In genomic region chr3:16290827-16291196, GRCh38 we compare ENCODE assay signal across 8 cellular contexts. TPM values are rescaled to one million over a fixed set of nuclear protein-coding genes. Genes with fewer than 3 reads are reported as not detected.
DNase-seq lines count a peak whose midpoint lies in the region; ATAC-seq, FAIRE-seq and TF ChIP-seq lines count a peak whose summit lies in the region.

No MANE protein-coding gene starts in this region.

- H3K4me3 ChIP-seq in CD8-positive, alpha-beta memory T cell (ENCODE audit: low read length): peak overlapping the region; percentile 93
- H3K4me3 ChIP-seq in OCI-LY1 (ENCODE audit: low read depth, low read length, poor library complexity, severe bottlenecking) (no peak overlapping the region), H7 (ENCODE audit: insufficient read depth, low read depth, low read length) (no peak overlapping the region), kidney (ENCODE audit: low read length in 2 of 2) (no peak overlapping the region)

- H3K27me3 ChIP-seq in CD8-positive, alpha-beta memory T cell (ENCODE audit: insufficient read depth, low read length, poor library complexity, severe bottlenecking): no peaks in the 10 kb centered on the region
- no peaks in the 10 kb centered on the region for H3K27me3 ChIP-seq in OCI-LY1 (ENCODE audit: insufficient read depth, low read length)
- H3K27me3 ChIP-seq in foreskin keratinocyte: no peaks in the 10 kb centered on the region
- no peaks in the 10 kb centered on the region for H3K27me3 ChIP-seq in H7 (ENCODE audit: control insufficient read depth, insufficient read depth, low read length)

- no peaks in the 10 kb centered on the region for H4K20me1 ChIP-seq in OCI-LY1 (ENCODE audit: insufficient read depth, low read length)

- peaks cover 69% of the 10 kb centered on the region for H3K4me1 ChIP-seq in CD8-positive, alpha-beta memory T cell (ENCODE audit: insufficient read depth, low read length)
- peaks cover 22% of the 10 kb centered on the region for H3K4me1 ChIP-seq in OCI-LY1 (ENCODE audit: insufficient read depth, low read length, severe bottlenecking)
- H3K4me1 ChIP-seq in foreskin keratinocyte: peaks cover 10% of the 10 kb centered on the region
- H3K4me1 ChIP-seq in kidney (ENCODE audit: control insufficient read depth in 1 of 2, insufficient read depth in 1 of 2, low read depth in 1 of 2, low read length in 2 of 2): no peaks in the 10 kb centered on the region

- no peaks in the 10 kb centered on the region for H3K79me2 ChIP-seq in OCI-LY1 (ENCODE audit: insufficient read depth, low read length)

- no peaks in the 10 kb centered on the region for H3K9me3 ChIP-seq in CD8-positive, alpha-beta memory T cell (ENCODE audit: low read length)
- H3K9me3 ChIP-seq in OCI-LY1 (ENCODE audit: low read length) (0 out of 2 replicates have a peak, but pooled peaks cover 3% of the 10 kb centered on the region), kidney (ENCODE audit: control insufficient read depth in 1 of 2, low read length in 2 of 2) (no peaks in the 10 kb centered on the region)

- peaks cover 0 to 8% (median 8%) of the 10 kb centered on the region in 5 donors for H3K9me3 Mint-ChIP-seq in CD8-positive, alpha-beta memory T cell

- peaks cover 10% of the 10 kb centered on the region for H3K36me3 ChIP-seq in CD8-positive, alpha-beta memory T cell (ENCODE audit: insufficient read depth, low read length)
- H3K36me3 ChIP-seq in OCI-LY1 (ENCODE audit: insufficient read depth, low read length) (peaks cover 53% of the 10 kb centered on the region), H7 (replicated peaks; ENCODE audit: control insufficient read depth, insufficient read depth, low read length) (peaks cover under 1% of the 10 kb centered on the region), kidney (ENCODE audit: control insufficient read depth in 1 of 2, insufficient read depth in 2 of 2, low read length in 2 of 2) (peaks cover 3 to 14% of the 10 kb centered on the region in 2 donors)

- H3F3A ChIP-seq in OCI-LY1 (ENCODE audit: insufficient read depth, low read length): 0 out of 2 replicates have a peak, but pooled peaks cover 3% of the 10 kb centered on the region

- H2AFZ ChIP-seq in OCI-LY1 (ENCODE audit: low read length): no peak overlapping the region

- peak in 2 of 5 donors; percentile 49 to 71 for DNase-seq in CD8-positive, alpha-beta memory T cell
- DNase-seq in foreskin keratinocyte (no peak), urothelium cell line (ENCODE audit: low spot score) (no peak), cerebellar nuclear complex (lab: John Stamatoyannopoulos, UW) (no peak), H7 (no peak), kidney (no peak)

- POLR2A ChIA-PET in CD8-positive, alpha-beta memory T cell (lab: Charles Lee): interaction anchor here (1.0 to 1.9 kb wide), 6 partner anchors 10 to 225 kb away, joined by 3 to 9 read pairs (median 4); no protein-coding TSS in a partner anchor

- H3K4me1 Mint-ChIP-seq in CD8-positive, alpha-beta memory T cell: peaks cover 69 to 90% (median 86%) of the 10 kb centered on the region in 3 donors

- no peaks in the 10 kb centered on the region for H3K9me2 ChIP-seq in OCI-LY1 (ENCODE audit: low read depth, low read length)

- H3K9ac ChIP-seq in OCI-LY1 (ENCODE audit: low read length) (no peak overlapping the region), kidney (ENCODE audit: low read length in 2 of 2) (no peak overlapping the region)

- ATAC-seq in GM21717 (IDR thresholded peaks at IDR 0.05; ENCODE audit: unreplicated experiment): peak; percentile 58
- ATAC-seq in foreskin keratinocyte: peak; percentile 14

- no peaks in the 10 kb centered on the region for H3K27me3 Mint-ChIP-seq in CD8-positive, alpha-beta memory T cell

- intact Hi-C loops in kidney (cut with DNase I): no loop called here

- CTCF ChIA-PET in CD8-positive, alpha-beta memory T cell (lab: Charles Lee): interaction anchor here (0.8 to 9.8 kb wide), 22 partner anchors 12 to 260 kb away, joined by 3 to 286 read pairs (median 6); partner anchors contain the start of genes DPH3 and OXNAD1

- no peak overlapping the region for H3K4me2 ChIP-seq in OCI-LY1 (ENCODE audit: low read length)

- no peak overlapping the region for H3K27ac ChIP-seq in CD8-positive, alpha-beta memory T cell (ENCODE audit: low read depth, low read length)
- peak overlapping the region; percentile 22 for H3K27ac ChIP-seq in OCI-LY1 (ENCODE audit: low read depth, low read length, poor library complexity, severe bottlenecking)
- no peak overlapping the region for H3K27ac ChIP-seq in foreskin keratinocyte
- H3K27ac ChIP-seq in kidney (ENCODE audit: low read depth in 2 of 2, low read length in 2 of 2): no peak overlapping the region

- H3K4me3 Mint-ChIP-seq in CD8-positive, alpha-beta memory T cell: peak overlapping the region; percentile 84 to 98 (median 92)

- peak overlapping the region; percentile 78 to 98 (median 94) for H3K27ac Mint-ChIP-seq in CD8-positive, alpha-beta memory T cell

- FAIRE-seq in urothelium cell line (lab: Jason Lieb, UNC): no peak
- FAIRE-seq in kidney (lab: Jason Lieb, UNC): no peak

- H3K36me3 Mint-ChIP-seq in CD8-positive, alpha-beta memory T cell: peaks cover 14 to 53% (median 29%) of the 10 kb centered on the region in 3 donors

- TF ChIP-seq CTCF in OCI-LY1 (IDR thresholded peaks at IDR 0.05; ENCODE audit: low read length) (no peak), foreskin keratinocyte (conservative IDR thresholded peaks at IDR 0.05) (no peak), kidney (IDR thresholded peaks at IDR 0.05; ENCODE audit: borderline replicate concordance, extremely low read depth, insufficient read depth) (no peak)

RNA-seq across cellular contexts. Expression of gene OXNAD1, which starts 25.8 kb away (rescaled TPM):
- total RNA-seq in CD8-positive, alpha-beta memory T cell: 10 to 100 TPM; 28.6 to 30.1 TPM
- 64.2 TPM for polyA plus RNA-seq in CD8-positive, alpha-beta memory T cell
- total RNA-seq in foreskin keratinocyte (13.3 and 14.9 TPM in 2 replicates), kidney (17.3 TPM)
- polyA plus RNA-seq in foreskin keratinocyte (7.9 and 10.2 TPM in 2 replicates), kidney (ENCODE audit: insufficient read depth, low read depth, low replicate concordance) (12.7 TPM)
- 28.4 and 29.0 TPM in 2 replicates for total RNA-seq in H7 (2014; rRNA removed; shearing (Covaris generic))

RNA-seq across cellular contexts. Expression of gene DPH3, which starts 26.1 kb away (rescaled TPM):
- total RNA-seq in CD8-positive, alpha-beta memory T cell: 10 to 100 TPM; 31.7 to 32.8 TPM
- polyA plus RNA-seq in CD8-positive, alpha-beta memory T cell: 29.9 TPM
- total RNA-seq in foreskin keratinocyte (18.5 and 20.4 TPM in 2 replicates), kidney (19.3 TPM)
- polyA plus RNA-seq in foreskin keratinocyte (30.6 and 31.0 TPM in 2 replicates), kidney (ENCODE audit: insufficient read depth, low read depth, low replicate concordance) (16.3 TPM)
- total RNA-seq in H7 (2014; rRNA removed; shearing (Covaris generic)): 9.7 and 15.0 TPM in 2 replicates
